ENCODE assay signal across 23 cellular contexts in genomic region chr17:42547001-42547461, GRCh38. TPM values are rescaled to one million over a fixed set of nuclear protein-coding genes. Genes with fewer than 3 reads are reported as not detected.
DNase-seq lines count a peak whose midpoint lies in the region; ATAC-seq and TF ChIP-seq lines count a peak whose summit lies in the region.
"Had no signal": no experiment of that assay in that cellular context is flagged by ENCODE, and none has a peak within 500 bp of the region (broad histone marks: within the 10 kb centered on the region; RNA-seq: fewer than 3 reads in every experiment).

No MANE protein-coding gene starts in this region.

- no peaks in the 10 kb centered on the region for H4K20me1 ChIP-seq in OCI-LY7 (ENCODE audit: insufficient read depth, low read length)

- H3K9me2 ChIP-seq in OCI-LY7 (ENCODE audit: insufficient read depth, low read length) = no peaks in the 10 kb centered on the region

- H3K36me3 Mint-ChIP-seq in natural killer cell = no peaks in the 10 kb centered on the region
- H3K36me3 Mint-ChIP-seq in natural killer cell treated with Interleukin-12 subunit alpha and Interleukin-12 subunit beta and Interleukin-15 and Interleukin-18, amount 100 ng/mL, for 72 hours = no peaks in the 10 kb centered on the region

- H3K4me3 ChIP-seq in mucosa of descending colon (no peak overlapping the region), OCI-LY7 (ENCODE audit: low read depth, low read length, poor library complexity, severe bottlenecking) (no peak overlapping the region)
- H3K4me3 ChIP-seq: body of pancreas, colonic mucosa, PC-9, prostate gland, skin epidermis, testis had no signal

- TF ChIP-seq CTCF in natural killer cell (IDR thresholded peaks at IDR 0.05) (no peak), mucosa of descending colon (IDR thresholded peaks at IDR 0.05) (no peak), OCI-LY7 (conservative IDR thresholded peaks at IDR 0.05; ENCODE audit: low read length) (no peak), GM10248 (IDR thresholded peaks at IDR 0.05; ENCODE audit: control extremely low read depth, extremely low read depth, low read depth, missing control alignments) (no peak)

- H2AFZ ChIP-seq in OCI-LY7 (ENCODE audit: low read length) = no peak overlapping the region
- H2AFZ ChIP-seq: PC-9 had no signal

- H3K36me3 ChIP-seq in mucosa of descending colon (ENCODE audit: low read depth) (no peaks in the 10 kb centered on the region), OCI-LY7 (ENCODE audit: insufficient read depth, low read length) (peaks cover 7% of the 10 kb centered on the region; the same call in 1 of the 2 replicates)
- H3K36me3 ChIP-seq: colonic mucosa, prostate gland had no signal

- H3K9me3 Mint-ChIP-seq in natural killer cell = no peaks in the 10 kb centered on the region
- no peaks in the 10 kb centered on the region for H3K9me3 Mint-ChIP-seq in natural killer cell treated with Interleukin-12 subunit alpha and Interleukin-12 subunit beta and Interleukin-15 and Interleukin-18, amount 100 ng/mL, for 72 hours
- H3K9me3 Mint-ChIP-seq: activated CD4-positive, alpha-beta T cell treated with anti-CD3 and anti-CD28 coated beads, Interleukin-2, amount 10 ng/mL, durations not matched to agents 24 days and 14 days had no signal

- H3K4me3 Mint-ChIP-seq in natural killer cell = peak overlapping the region; percentile 13
- H3K4me3 Mint-ChIP-seq in natural killer cell treated with Interleukin-12 subunit alpha and Interleukin-12 subunit beta and Interleukin-15 and Interleukin-18, amount 100 ng/mL, for 72 hours = no peak overlapping the region
- H3K4me3 Mint-ChIP-seq: activated CD4-positive, alpha-beta T cell treated with anti-CD3 and anti-CD28 coated beads, Interleukin-2, amount 10 ng/mL, durations not matched to agents 24 days and 14 days had no signal

- no peak overlapping the region for H3K4me2 ChIP-seq in OCI-LY7 (ENCODE audit: low read length)
- H3K4me2 ChIP-seq: PC-9 had no signal

- peaks cover 15% of the 10 kb centered on the region for H3K4me1 ChIP-seq in mucosa of descending colon (ENCODE audit: low read depth)
- H3K4me1 ChIP-seq in OCI-LY7 (ENCODE audit: insufficient read depth, low read length, poor library complexity, severe bottlenecking) = peaks cover 8% of the 10 kb centered on the region
- H3K4me1 ChIP-seq: prostate gland had no signal

- H3K4me1 Mint-ChIP-seq in natural killer cell = peaks cover 9 to 12% of the 10 kb centered on the region in 2 donors
- H3K4me1 Mint-ChIP-seq in natural killer cell treated with Interleukin-12 subunit alpha and Interleukin-12 subunit beta and Interleukin-15 and Interleukin-18, amount 100 ng/mL, for 72 hours (ENCODE audit: low read depth in 2 of 2) = peaks cover 13 to 14% of the 10 kb centered on the region in 2 donors

- no peak for ATAC-seq in natural killer cell
- no peak for ATAC-seq in natural killer cell treated with Interleukin-12 subunit alpha and Interleukin-12 subunit beta and Interleukin-15 and Interleukin-18, amount 100 ng/mL, for 72 hours
- no peak for ATAC-seq in mucosa of descending colon
- no peak for ATAC-seq in HG03108 (IDR thresholded peaks at IDR 0.05; ENCODE audit: unreplicated experiment)
- ATAC-seq: left colon had no signal

- BruUV-seq in OCI-LY7 (replicated peaks; lab: Mats Ljungman, UMichigan) = no TSS peak

- no peak for DNase-seq in natural killer cell
- no peak for DNase-seq in natural killer cell treated with Interleukin-12 subunit alpha and Interleukin-12 subunit beta and Interleukin-15 and Interleukin-18, amount 100 ng/mL, for 72 hours (ENCODE audit: low spot score)
- DNase-seq in ecto neural progenitor cell (ENCODE audit: low spot score) = peak; percentile 54
- peak in 2 of 3 donors; percentile 46 to 55 for DNase-seq in mucosa of descending colon
- no peak for DNase-seq in OCI-LY7 (ENCODE audit: low spot score)
- no peak for DNase-seq in OCI-M1 (lab: John Stamatoyannopoulos, UW)
- no peak for DNase-seq in GM10248 (ENCODE audit: extremely low spot score)
- DNase-seq: activated CD4-positive, alpha-beta T cell treated with anti-CD3 and anti-CD28 coated beads, Interleukin-2, amount 10 ng/mL, durations not matched to agents 24 days and 14 days; activated CD8-positive, alpha-beta memory T cell treated with anti-CD3 and anti-CD28 coated beads, Interleukin-2, amount 50 U/mL, for 48 hours; colonic mucosa; NCI-H187; NCI-H2227 treated with DMSO at 0.1 percent for 48 hours; NCI-H774; PC-9; stimulated activated CD4-positive, alpha-beta T cell treated with anti-CD3 and anti-CD28 coated beads, Interleukin-1b, Interleukin-23, amount 100 ng/mL, for 48 hours; stimulated activated naive CD4-positive, alpha-beta T cell; T-helper 1 cell; testis had no signal

- CTCF ChIA-PET in OCI-LY7 (lab: Charles Lee; ENCODE audit: unreplicated experiment) = no interaction called here
- CTCF ChIA-PET in GM10248 (lab: Yijun Ruan, JAX) = no interaction called here

- no peaks in the 10 kb centered on the region for H3K79me2 ChIP-seq in OCI-LY7 (ENCODE audit: insufficient read depth, low read depth, low read length)

- no peak overlapping the region for H3K27ac ChIP-seq in OCI-LY7 (ENCODE audit: low read depth, low read length, poor library complexity, severe bottlenecking)
- H3K27ac ChIP-seq: body of pancreas, colonic mucosa, PC-9, prostate gland, skin epidermis had no signal

- intact Hi-C loops in natural killer cell (cut with micrococcal nuclease) (no loop called here), mucosa of descending colon (cut with DNase I, micrococcal nuclease) (no loop called here), OCI-LY7 (cut with micrococcal nuclease; ENCODE audit: unreplicated experiment) (no loop called here)

- H3K27ac Mint-ChIP-seq in natural killer cell = no peak overlapping the region
- H3K27ac Mint-ChIP-seq in natural killer cell treated with Interleukin-12 subunit alpha and Interleukin-12 subunit beta and Interleukin-15 and Interleukin-18, amount 100 ng/mL, for 72 hours = no peak overlapping the region
- H3K27ac Mint-ChIP-seq: activated CD4-positive, alpha-beta T cell treated with anti-CD3 and anti-CD28 coated beads, Interleukin-2, amount 10 ng/mL, durations not matched to agents 24 days and 14 days had no signal

- POLR2A ChIA-PET in OCI-LY7 (lab: Charles Lee) (no interaction called here), GM10248 (lab: Yijun Ruan, JAX) (no interaction called here)

- H3K27me3 Mint-ChIP-seq in natural killer cell (ENCODE audit: low read depth in 2 of 2) = no peaks in the 10 kb centered on the region
- no peaks in the 10 kb centered on the region for H3K27me3 Mint-ChIP-seq in natural killer cell treated with Interleukin-12 subunit alpha and Interleukin-12 subunit beta and Interleukin-15 and Interleukin-18, amount 100 ng/mL, for 72 hours
- H3K27me3 Mint-ChIP-seq: activated CD4-positive, alpha-beta T cell treated with anti-CD3 and anti-CD28 coated beads, Interleukin-2, amount 10 ng/mL, durations not matched to agents 24 days and 14 days had no signal

- H3K9me3 ChIP-seq in mucosa of descending colon = no peaks in the 10 kb centered on the region
- H3K9me3 ChIP-seq in OCI-LY7 (ENCODE audit: low read length) = no peaks in the 10 kb centered on the region
- H3K9me3 ChIP-seq: body of pancreas, colonic mucosa, prostate gland, testis had no signal

RNA-seq across cellular contexts. Expression of gene HSD17B1, which starts 5.7 kb away (rescaled TPM):
- total RNA-seq in natural killer cell = 1 to 10 TPM in 2 of 3 donors, under 1 TPM in 1; 0.68 to 1.6 (median 1.2) TPM
- total RNA-seq in natural killer cell treated with Interleukin-12 subunit alpha and Interleukin-12 subunit beta and Interleukin-15 and Interleukin-18, amount 100 ng/mL, for 72 hours = 1 to 10 TPM in 1 of 2 donors, under 1 TPM in 1; 0.71 to 1.6 TPM
- total RNA-seq in mucosa of descending colon = 1 to 10 TPM; 1.5 to 2.5 (median 1.7) TPM
- total RNA-seq in OCI-LY7 (2014; rRNA removed; shearing (Covaris generic)) = 1.1 and 2.5 TPM in 2 replicates
- 2.1 and 2.2 TPM in 2 replicates for total RNA-seq in OCI-LY7 (2022)

RNA-seq across cellular contexts. Expression of gene NAGLU, which starts 11.0 kb away (rescaled TPM):
- total RNA-seq in natural killer cell (10 to 100 TPM; 34.8 to 44.3 (median 36.4) TPM), mucosa of descending colon (10 to 100 TPM; 28.9 to 51.8 (median 35.6) TPM), OCI-LY7 (2022) (42.8 and 46.6 TPM in 2 replicates)
- total RNA-seq in natural killer cell treated with Interleukin-12 subunit alpha and Interleukin-12 subunit beta and Interleukin-15 and Interleukin-18, amount 100 ng/mL, for 72 hours = 10 to 100 TPM; 18.1 to 19.3 TPM
- 25.3 and 37.6 TPM in 2 replicates for total RNA-seq in OCI-LY7 (2014; rRNA removed; shearing (Covaris generic))

RNA-seq across cellular contexts. Expression of gene COASY, which starts 14.9 kb away (rescaled TPM):
- total RNA-seq in natural killer cell (10 to 100 TPM; 61.1 to 67.8 (median 62.3) TPM), mucosa of descending colon (10 to 100 TPM; 74.5 to 98.7 (median 87.8) TPM), OCI-LY7 (2022) (123 and 125 TPM in 2 replicates)
- 100 to 1,000 TPM in 1 of 2 donors, 10 to 100 TPM in 1; 83.4 to 126 TPM for total RNA-seq in natural killer cell treated with Interleukin-12 subunit alpha and Interleukin-12 subunit beta and Interleukin-15 and Interleukin-18, amount 100 ng/mL, for 72 hours
- total RNA-seq in OCI-LY7 (2014; rRNA removed; shearing (Covaris generic)) = 32.6 and 42.9 TPM in 2 replicates

RNA-seq across cellular contexts. Expression of gene MLX, which starts 19.9 kb away (rescaled TPM):
- total RNA-seq in natural killer cell (10 to 100 TPM; 38.9 to 58.2 (median 42.6) TPM), mucosa of descending colon (100 to 1,000 TPM in 2 of 3 donors, 10 to 100 TPM in 1; 69.6 to 110 (median 103) TPM), OCI-LY7 (2022) (51.2 and 53.5 TPM in 2 replicates)
- 10 to 100 TPM; 66.8 to 68.4 TPM for total RNA-seq in natural killer cell treated with Interleukin-12 subunit alpha and Interleukin-12 subunit beta and Interleukin-15 and Interleukin-18, amount 100 ng/mL, for 72 hours
- total RNA-seq in OCI-LY7 (2014; rRNA removed; shearing (Covaris generic)) = 31.6 and 33.6 TPM in 2 replicates

RNA-seq across cellular contexts. Expression of gene PSMC3IP, which starts 30.5 kb away (rescaled TPM):
- total RNA-seq in natural killer cell (1 to 10 TPM; 5.0 to 6.2 (median 5.7) TPM), mucosa of descending colon (1 to 10 TPM; 1.9 to 6.4 (median 3.1) TPM), OCI-LY7 (2022) (33.3 and 36.4 TPM in 2 replicates)
- 10 to 100 TPM; 20.7 to 41.3 TPM for total RNA-seq in natural killer cell treated with Interleukin-12 subunit alpha and Interleukin-12 subunit beta and Interleukin-15 and Interleukin-18, amount 100 ng/mL, for 72 hours
- 27.3 and 40.5 TPM in 2 replicates for total RNA-seq in OCI-LY7 (2014; rRNA removed; shearing (Covaris generic))

Comparison
In these comparisons a context has a peak if more than half of its experiments do, and no peak if none do; other contexts are left out.
1. DNase-seq: peak in ecto neural progenitor cell (single experiment) and mucosa of descending colon (2 of 3); none in natural killer cell (single experiment), natural killer cell treated with Interleukin-12 subunit alpha and Interleukin-12 subunit beta and Interleukin-15 and Interleukin-18, amount 100 ng/mL, for 72 hours (single experiment), OCI-LY7 (single experiment), OCI-M1 (single experiment) and GM10248 (single experiment).